In genomic region chr11:76243157-76243556, GRCh38 we compare ENCODE assay signal across 21 cellular contexts. TPM values are rescaled to one million over a fixed set of nuclear protein-coding genes. Genes with fewer than 3 reads are reported as not detected.
DNase-seq lines count a peak whose midpoint lies in the region; ATAC-seq and TF ChIP-seq lines count a peak whose summit lies in the region.
"Had no signal": no experiment of that assay in that cellular context is flagged by ENCODE, and none has a peak within 500 bp of the region (broad histone marks: within the 10 kb centered on the region; RNA-seq: fewer than 3 reads in every experiment).

No MANE protein-coding gene starts in this region.

- no TSS peak for BruUV-seq in IMR-90 (replicated peaks; lab: Mats Ljungman, UMichigan)

- CTCF ChIA-PET in IMR-90 (lab: Yijun Ruan, JAX) = no interaction called here

- H3K9ac ChIP-seq in IMR-90 (ENCODE audit: low read depth, low read length) = no peak overlapping the region
- H3K9ac ChIP-seq: parathyroid adenoma had no signal

- H3K79me1 ChIP-seq in IMR-90 (ENCODE audit: low read depth in 1 of 2, low read length in 2 of 2) = no peaks in the 10 kb centered on the region

- H3K56ac ChIP-seq in IMR-90 (ENCODE audit: extremely low read depth, insufficient read depth, low read length) = no peak overlapping the region

- no peak for TF ChIP-seq CTCF in IMR-90 (conservative IDR thresholded peaks at IDR 0.05; ENCODE audit: low read depth, low read length)
- TF ChIP-seq CTCF in GM10266 (IDR thresholded peaks at IDR 0.05; ENCODE audit: control insufficient read depth, insufficient read depth, low read depth, missing control alignments) = no peak

- peaks cover 1% of the 10 kb centered on the region for H3K9me1 ChIP-seq in IMR-90 (ENCODE audit: insufficient read depth, low read length)

- no peak overlapping the region for H3K18ac ChIP-seq in IMR-90 (ENCODE audit: low read depth, low read length)

- no peak overlapping the region for H2AK9ac ChIP-seq in IMR-90 (replicated peaks; ENCODE audit: low read depth, low read length, poor library complexity)

- H3K23ac ChIP-seq in IMR-90 (ENCODE audit: low read depth, low read length) = no peak overlapping the region

- H3K4me3 ChIP-seq in IMR-90 (ENCODE audit: insufficient read depth, low read depth, low read length) = no peak overlapping the region
- H3K4me3 ChIP-seq in ectodermal cell (ENCODE audit: insufficient read depth, low read depth, low read length) = peak overlapping the region; percentile 6

- intact Hi-C loops in IMR-90 (cut with micrococcal nuclease) = no loop called here

- no peak overlapping the region for H2AK5ac ChIP-seq in IMR-90 (ENCODE audit: low read depth, low read length)

- DNase-seq in DMS79 (lab: John Stamatoyannopoulos, UW) (peak; percentile 35), IMR-90 (no peak), left kidney (ENCODE audit: low read depth, low spot score) (peak; percentile 86), AG20443 (ENCODE audit: low spot score) (no peak), inferior parietal cortex (ENCODE audit: extremely low spot score) (no peak), T-helper 2 cell (no peak), GM10266 (ENCODE audit: extremely low spot score) (no peak)
- DNase-seq: ACHN; activated CD4-positive, alpha-beta T cell treated with anti-CD3 and anti-CD28 coated beads for 36 hours; activated naive CD8-positive, alpha-beta T cell treated with anti-CD3 and anti-CD28 coated beads for 36 hours; Karpas-422; naive thymus-derived CD4-positive, alpha-beta T cell; NCI-H2081; NCI-H748 treated with DMSO at 0.1 percent for 48 hours; SW 1271 had no signal

- H4K20me1 ChIP-seq in IMR-90 (ENCODE audit: insufficient read depth, low read length) = no peaks in the 10 kb centered on the region

- no peak overlapping the region for H3K14ac ChIP-seq in IMR-90 (replicated peaks; ENCODE audit: low read depth, low read length)

- 27% methylated on average over 8 of the region's 9 CpGs; no CpG with 5 or more reads in 1 of the 2 experiments for WGBS in IMR-90 (ENCODE audit: extremely low coverage in 2 of 2, insufficient read length in 1 of 2), 2 experiments
- 5 to 10% methylated on average over 9 of the region's 9 CpGs for WGBS in ectodermal cell, 2 experiments

- 0 out of 2 replicates have a peak, but pooled peaks have one; percentile 27 for ATAC-seq in IMR-90 (ENCODE audit: low read depth)
- ATAC-seq: activated CD4-positive, alpha-beta T cell treated with anti-CD3 and anti-CD28 coated beads for 36 hours; naive thymus-derived CD4-positive, alpha-beta T cell; sciatic nerve; stimulated activated effector memory CD8-positive, alpha-beta T cell treated with anti-CD3 and anti-CD28 coated beads, Interleukin-12 subunit alpha, Interleukin-12 subunit beta, amount 100 ng/mL, for 72 hours had no signal

- H3K9me3 ChIP-seq in IMR-90 (ENCODE audit: control insufficient read depth, insufficient read depth, low read length) (no peaks in the 10 kb centered on the region), ectodermal cell (ENCODE audit: control insufficient read depth, low read length) (no peaks in the 10 kb centered on the region)

- no peak overlapping the region for H2BK20ac ChIP-seq in IMR-90 (ENCODE audit: low read depth, low read length)

- no peak for TF ChIP-seq POLR2A in IMR-90 (IDR thresholded peaks at IDR 0.05; ENCODE audit: low read depth, low read length)

- no peaks in the 10 kb centered on the region for H3K4me1 ChIP-seq in IMR-90 (ENCODE audit: control insufficient read depth, insufficient read depth, low read length)
- H3K4me1 ChIP-seq in ectodermal cell (ENCODE audit: control insufficient read depth, insufficient read depth, low read length) = peaks cover 6% of the 10 kb centered on the region
- H3K4me1 ChIP-seq: parathyroid adenoma had no signal

- H3K4me2 ChIP-seq in IMR-90 (ENCODE audit: low read depth, low read length) = no peak overlapping the region

- no peak overlapping the region for H4K8ac ChIP-seq in IMR-90 (ENCODE audit: low read depth in 2 of 2, low read length in 2 of 2)

- no peak overlapping the region for H2AFZ ChIP-seq in IMR-90 (replicated peaks; ENCODE audit: low read length, poor library complexity)
- H2AFZ ChIP-seq: parathyroid adenoma had no signal

- no peak overlapping the region for H2BK120ac ChIP-seq in IMR-90 (ENCODE audit: low read depth, low read length)

- no peak overlapping the region for H3K4ac ChIP-seq in IMR-90 (ENCODE audit: low read depth, low read length)

- POLR2A ChIA-PET in IMR-90 (lab: Charles Lee; ENCODE audit: unreplicated experiment) = no interaction called here

- in situ Hi-C loops in IMR-90 (cut with MboI; ENCODE audit: low sequenced_read_pairs) = no loop called here

- no peak overlapping the region for H4K5ac ChIP-seq in IMR-90 (ENCODE audit: low read depth, low read length)

- H4K91ac ChIP-seq in IMR-90 (ENCODE audit: insufficient read depth, low read depth, low read length) = no peak overlapping the region

- dilution Hi-C loops in IMR-90 (cut with HindIII; ENCODE audit: low sequenced_read_pairs, unreplicated experiment) = no loop called here

- no peak overlapping the region for H2BK15ac ChIP-seq in IMR-90 (ENCODE audit: low read depth, low read length)

- no peaks in the 10 kb centered on the region for H3K36me3 ChIP-seq in IMR-90 (ENCODE audit: control insufficient read depth, insufficient read depth, low read length)
- no peaks in the 10 kb centered on the region for H3K36me3 ChIP-seq in ectodermal cell (ENCODE audit: control insufficient read depth, insufficient read depth, low read length)

- peaks cover 55% of the 10 kb centered on the region for H3K27me3 ChIP-seq in IMR-90 (ENCODE audit: control insufficient read depth, insufficient read depth, low read length)
- H3K27me3 ChIP-seq in ectodermal cell (ENCODE audit: control insufficient read depth, insufficient read depth, low read length, poor library complexity, severe bottlenecking) = no peaks in the 10 kb centered on the region

- no peak overlapping the region for H2BK5ac ChIP-seq in IMR-90 (ENCODE audit: low read depth, low read length, poor library complexity, severe bottlenecking)

- TF ChIP-seq RAD21 in IMR-90 (IDR thresholded peaks at IDR 0.05; ENCODE audit: low read length) = no peak

- no peak overlapping the region for H3K27ac ChIP-seq in IMR-90 (ENCODE audit: insufficient read depth, low read length)
- H3K27ac ChIP-seq in ectodermal cell (ENCODE audit: insufficient read depth, low read depth, low read length, poor library complexity, severe bottlenecking) = no peak overlapping the region
- H3K27ac ChIP-seq: C4-2B, parathyroid adenoma had no signal

TF ChIP-seq in IMR-90, 13 proteins besides CTCF, POLR2A, EP300 and RAD21:
- TF ChIP-seq, protein P1, sequence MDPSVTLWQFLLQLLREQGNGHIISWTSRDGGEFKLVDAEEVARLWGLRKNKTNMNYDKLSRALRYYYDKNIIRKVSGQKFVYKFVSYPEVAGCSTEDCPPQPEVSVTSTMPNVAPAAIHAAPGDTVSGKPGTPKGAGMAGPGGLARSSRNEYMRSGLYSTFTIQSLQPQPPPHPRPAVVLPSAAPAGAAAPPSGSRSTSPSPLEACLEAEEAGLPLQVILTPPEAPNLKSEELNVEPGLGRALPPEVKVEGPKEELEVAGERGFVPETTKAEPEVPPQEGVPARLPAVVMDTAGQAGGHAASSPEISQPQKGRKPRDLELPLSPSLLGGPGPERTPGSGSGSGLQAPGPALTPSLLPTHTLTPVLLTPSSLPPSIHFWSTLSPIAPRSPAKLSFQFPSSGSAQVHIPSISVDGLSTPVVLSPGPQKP (IDR thresholded peaks at IDR 0.05; ENCODE audit: borderline replicate concordance, low read depth, low read length) = no peak
- no peak for TF ChIP-seq CEBPB (IDR thresholded peaks at IDR 0.05; ENCODE audit: low read depth, low read length)
- TF ChIP-seq RCOR1 (IDR thresholded peaks at IDR 0.05; ENCODE audit: insufficient replicate concordance, low read length) = no peak
- TF ChIP-seq SMC3 (IDR thresholded peaks at IDR 0.05; ENCODE audit: low read depth, low read length) = no peak
- TF ChIP-seq CHD1 (IDR thresholded peaks at IDR 0.05; ENCODE audit: low read depth, low read length) = no peak
- TF ChIP-seq BHLHE40 (IDR thresholded peaks at IDR 0.05; ENCODE audit: low read depth, low read length) = no peak
- TF ChIP-seq, protein P2, sequence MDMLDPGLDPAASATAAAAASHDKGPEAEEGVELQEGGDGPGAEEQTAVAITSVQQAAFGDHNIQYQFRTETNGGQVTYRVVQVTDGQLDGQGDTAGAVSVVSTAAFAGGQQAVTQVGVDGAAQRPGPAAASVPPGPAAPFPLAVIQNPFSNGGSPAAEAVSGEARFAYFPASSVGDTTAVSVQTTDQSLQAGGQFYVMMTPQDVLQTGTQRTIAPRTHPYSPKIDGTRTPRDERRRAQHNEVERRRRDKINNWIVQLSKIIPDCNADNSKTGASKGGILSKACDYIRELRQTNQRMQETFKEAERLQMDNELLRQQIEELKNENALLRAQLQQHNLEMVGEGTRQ (IDR thresholded peaks at IDR 0.05; ENCODE audit: low read depth, low read length) = no peak
- no peak for TF ChIP-seq NFE2L2 (IDR thresholded peaks at IDR 0.05; ENCODE audit: low read depth, low read length)
- no peak for TF ChIP-seq RFX5 (IDR thresholded peaks at IDR 0.05; ENCODE audit: low read depth, low read length)
- TF ChIP-seq MAFK (IDR thresholded peaks at IDR 0.05; ENCODE audit: low read depth, low read length) = no peak
- TF ChIP-seq MXI1 (IDR thresholded peaks at IDR 0.05; ENCODE audit: borderline replicate concordance, low read depth, low read length) = no peak
- TF ChIP-seq FOS (IDR thresholded peaks at IDR 0.05; ENCODE audit: low read depth, low read length) = no peak
- TF ChIP-seq MAZ (IDR thresholded peaks at IDR 0.05; ENCODE audit: borderline replicate concordance, low read depth, low read length) = no peak
TF ChIP-seq in IMR-90: peak in this region for 0.

RNA-seq across cellular contexts. Expression of gene WNT11, which starts 36.9 kb away (rescaled TPM):
- not detected in 2 replicates for total RNA-seq in IMR-90 (2012; rRNA removed)
- polyA plus RNA-seq in IMR-90 (2012; rRNA removed) = 0.10 TPM in 1 of 2 replicates, not detected in the other
- 0.02 and 0.04 TPM in 2 replicates for polyA plus RNA-seq in IMR-90 (2012; cell fraction: cytosol; rRNA removed)
- polyA plus RNA-seq in IMR-90 (2012; cell fraction: nucleus; rRNA removed; ENCODE audit: low replicate concordance) = not detected in 2 replicates
- 0.33 TPM for polyA plus RNA-seq in ectodermal cell (2013, experiment 1 of 4)
- 0.44 TPM for polyA plus RNA-seq in ectodermal cell (2013, experiment 2 of 4)
- polyA plus RNA-seq in ectodermal cell (2013, experiment 3 of 4) = 0.91 TPM
- 0.77 TPM for polyA plus RNA-seq in ectodermal cell (2013, experiment 4 of 4)
- total RNA-seq: activated CD4-positive, alpha-beta T cell treated with anti-CD3 and anti-CD28 coated beads for 36 hours; activated naive CD8-positive, alpha-beta T cell treated with anti-CD3 and anti-CD28 coated beads for 36 hours; OCI-LY7 had no signal

Comparison
In these comparisons a context has a peak if more than half of its experiments do, and no peak if none do; other contexts are left out.
1. DNase-seq: peak in DMS79 (single experiment) and left kidney (single experiment); none in IMR-90 (single experiment), AG20443 (single experiment), inferior parietal cortex (single experiment), T-helper 2 cell (0 of 5) and GM10266 (single experiment).